ENCODE assay signal across 23 cellular contexts in the genomic region with DNA sequence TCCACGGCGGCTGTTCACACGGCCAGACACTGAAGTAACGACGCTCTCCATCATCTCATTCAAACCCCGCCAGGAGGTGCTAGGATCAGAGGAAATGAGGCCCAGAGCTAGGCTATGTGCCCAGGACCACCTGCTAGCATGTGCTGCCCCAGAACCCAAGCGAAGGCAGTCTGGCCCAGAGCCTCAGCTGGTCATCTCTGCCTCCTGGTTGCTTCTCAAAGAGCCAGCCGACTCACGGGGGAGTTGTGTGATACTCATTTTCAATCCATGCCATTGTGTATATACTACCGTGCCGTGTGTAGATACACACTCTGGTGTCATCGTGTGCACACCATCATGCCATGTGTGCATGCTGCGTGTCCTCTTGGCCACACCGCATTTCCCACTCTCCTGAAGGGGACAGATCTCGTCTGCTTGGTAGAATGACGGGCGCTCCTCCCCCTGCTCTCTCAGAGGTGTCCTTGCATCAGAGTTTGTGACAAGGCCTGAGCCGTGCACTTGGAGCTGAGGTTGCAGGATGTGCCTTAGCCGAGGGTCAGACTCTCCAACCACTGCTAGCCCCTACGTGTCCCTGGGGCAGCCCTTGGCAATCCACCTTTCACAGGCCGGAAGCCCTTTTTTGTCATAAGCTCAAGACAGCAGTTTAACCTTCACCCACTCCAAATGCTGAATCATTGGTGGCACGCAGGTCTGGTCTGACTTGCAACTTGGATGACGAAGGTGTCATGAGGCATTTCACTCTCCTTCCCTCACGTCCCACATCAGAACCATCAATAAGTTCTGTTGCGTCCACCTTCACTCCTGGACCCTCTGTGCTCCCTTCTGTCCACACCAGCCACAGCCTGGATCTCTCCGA.
"Had no signal": no experiment of that assay in that cellular context is flagged by ENCODE, and none has a peak within 500 bp of the region (broad histone marks: within the 10 kb centered on the region; RNA-seq: fewer than 3 reads in every experiment).

No MANE protein-coding gene starts in this region.

- H3K9me3 ChIP-seq: neutrophil, pancreas, psoas muscle, thyroid gland had no signal

- H3K27ac ChIP-seq: epithelial cell of prostate, foreskin keratinocyte, neutrophil, pancreas, psoas muscle, thyroid gland had no signal

- H3K4me3 ChIP-seq: lung, pancreas, psoas muscle, thyroid gland had no signal

- H3K27me3 Mint-ChIP-seq: central memory CD8-positive, alpha-beta T cell had no signal

- H3K36me3 Mint-ChIP-seq: activated naive CD4-positive, alpha-beta T cell treated with anti-CD3 and anti-CD28 coated beads, Interleukin-2, amount 50 U/mL, for 72 hours; mesothelial cell of epicardium; WTC11 had no signal

- DNase-seq: activated CD4-positive, alpha-beta T cell treated with anti-CD3 and anti-CD28 coated beads, Interleukin-2, amount 50 U/mL, for 4 hours; activated T-cell treated with anti-CD3 and anti-CD28 coated beads for 4 hours; foreskin keratinocyte; kidney; naive thymus-derived CD8-positive, alpha-beta T cell; pancreas; psoas muscle; stimulated activated CD4-positive, alpha-beta T cell treated with anti-CD3 and anti-CD28 coated beads, Interleukin-12 subunit alpha, Interleukin-12 subunit beta, amount 100 ng/mL, for 4 hours; stimulated activated CD4-positive, alpha-beta T cell treated with anti-CD3 and anti-CD28 coated beads, Interleukin-4, amount 100 ng/mL, for 4 hours; stimulated activated naive CD8-positive, alpha-beta T cell treated with anti-CD3 and anti-CD28 coated beads, Interleukin-15, Interleukin-2, amounts not matched to agents 100 U/mL and 50 U/mL, for 24 hours; substantia nigra; T1000; thyroid gland had no signal

- H3K27me3 ChIP-seq: foreskin keratinocyte, pancreas, thyroid gland had no signal

- H3K4me1 Mint-ChIP-seq: central memory CD8-positive, alpha-beta T cell; WTC11 had no signal

- H3K4me3 Mint-ChIP-seq: central memory CD8-positive, alpha-beta T cell; mesothelial cell of epicardium; naive thymus-derived CD8-positive, alpha-beta T cell; T-helper 1 cell treated with Interleukin-12 subunit alpha and Interleukin-12 subunit beta and Interleukin-4 antibody, amounts not matched to agents 30 μg/mL and 1 μg/mL, for 36 hours; WTC11 had no signal

- H3K27ac Mint-ChIP-seq: activated naive CD4-positive, alpha-beta T cell treated with anti-CD3 and anti-CD28 coated beads, Interleukin-2, amount 50 U/mL, for 72 hours; mesothelial cell of epicardium; T-helper 1 cell treated with Interleukin-12 subunit alpha and Interleukin-12 subunit beta and Interleukin-4 antibody, amounts not matched to agents 30 μg/mL and 1 μg/mL, for 36 hours; WTC11 had no signal

- H3K36me3 ChIP-seq: neutrophil, pancreas, thyroid gland had no signal

- ATAC-seq: activated naive CD4-positive, alpha-beta T cell treated with anti-CD3 and anti-CD28 coated beads, Interleukin-2, amount 50 U/mL, for 72 hours; foreskin keratinocyte; left lobe of liver; naive thymus-derived CD8-positive, alpha-beta T cell; pancreas; psoas muscle; right cardiac atrium; stimulated activated naive CD8-positive, alpha-beta T cell treated with anti-CD3 and anti-CD28 coated beads, Interleukin-15, Interleukin-2, amounts not matched to agents 100 U/mL and 50 U/mL, for 24 hours; WTC11 had no signal

- H3K4me1 ChIP-seq: pancreas, psoas muscle, thyroid gland had no signal

- H3K9me3 Mint-ChIP-seq: mesothelial cell of epicardium; T-helper 1 cell treated with Interleukin-12 subunit alpha and Interleukin-12 subunit beta and Interleukin-4 antibody, amounts not matched to agents 30 μg/mL and 1 μg/mL, for 36 hours had no signal
